Comparison of ENCODE assay signal across 7 cellular contexts in the genomic region with DNA sequence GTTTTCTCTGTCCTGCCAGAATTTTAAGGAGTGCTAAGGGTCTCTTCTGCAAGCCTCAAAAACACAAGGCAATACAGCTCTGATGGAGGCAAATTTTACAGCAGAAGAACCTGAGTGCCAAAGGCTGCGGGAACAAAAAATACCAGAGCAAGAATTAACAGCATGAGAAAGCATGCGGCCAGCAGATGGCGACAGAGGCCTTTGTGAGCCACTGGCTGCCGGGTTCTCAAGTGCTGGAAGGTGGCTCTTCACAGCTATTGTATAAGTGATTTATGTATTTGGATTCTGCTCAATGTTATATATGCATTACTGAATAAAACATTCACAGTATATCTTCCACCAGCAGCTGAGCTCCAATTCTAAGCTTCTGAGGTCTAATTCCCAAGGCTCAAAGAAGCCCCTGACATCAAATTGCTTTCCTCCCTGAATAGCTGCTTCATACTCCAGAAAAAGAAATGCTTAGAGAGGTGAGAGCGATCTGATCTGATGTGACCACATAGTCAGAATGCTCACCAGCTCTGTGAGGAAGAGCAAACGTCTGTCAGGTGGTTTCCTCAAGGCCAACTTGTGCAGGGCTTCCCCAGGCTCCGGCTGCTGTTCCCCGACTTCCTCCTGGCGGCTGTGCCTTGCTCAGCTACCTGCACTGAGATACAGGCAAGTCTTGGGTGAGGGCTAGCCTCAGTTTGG. TPM values are rescaled to one million over a fixed set of nuclear protein-coding genes. Genes with fewer than 3 reads are reported as not detected.
A peak's percentile ranks its signal among the peaks of the same experiment; 100 is the strongest.
DNase-seq lines count a peak whose midpoint lies in the region; ATAC-seq and TF ChIP-seq lines count a peak whose summit lies in the region.

No MANE protein-coding gene starts in this region.

- DNase-seq in GM13977 (ENCODE audit: low spot score) = peak; percentile 77
- peak; percentile 68 for DNase-seq in LoVo (ENCODE audit: low spot score)
- peak; percentile 85 to 95 (median 89) for DNase-seq in Peyer's patch
- DNase-seq in activated T-cell treated with anti-CD3 and anti-CD28 coated beads, Interleukin-2, amount 50 U/mL, for 4 hours = peak; percentile 84
- peak; percentile 79 for DNase-seq in fibroblast of mammary gland (ENCODE audit: low read depth)
- peak; percentile 89 for DNase-seq in neural progenitor cell (ENCODE audit: low spot score)
- peak; percentile 82 for DNase-seq in stimulated activated naive CD8-positive, alpha-beta T cell treated with anti-CD3 and anti-CD28 coated beads, Interleukin-15, Interleukin-2, amounts not matched to agents 100 U/mL and 50 U/mL, for 24 hours

- H4K20me1 ChIP-seq in neural progenitor cell (ENCODE audit: low read depth) = peaks cover 6% of the 10 kb centered on the region

- TF ChIP-seq POLR2A in Peyer's patch (IDR thresholded peaks at IDR 0.05) = no peak

- H3K27me3 ChIP-seq in Peyer's patch (no peaks in the 10 kb centered on the region), neural progenitor cell (no peaks in the 10 kb centered on the region)

- H3K4me1 Mint-ChIP-seq in activated T-cell treated with anti-CD3 and anti-CD28 coated beads, Interleukin-2, amount 50 U/mL, for 4 hours (ENCODE audit: low read depth) = peaks cover 2% of the 10 kb centered on the region
- H3K4me1 Mint-ChIP-seq in neural progenitor cell = peaks cover 21% of the 10 kb centered on the region

- H2AFZ ChIP-seq in neural progenitor cell (replicated peaks) = no peak overlapping the region

- H3K36me3 ChIP-seq in Peyer's patch = no peaks in the 10 kb centered on the region
- H3K36me3 ChIP-seq in neural progenitor cell = no peaks in the 10 kb centered on the region

- H3K79me2 ChIP-seq in neural progenitor cell (ENCODE audit: low read depth) = no peaks in the 10 kb centered on the region

- H3K36me3 Mint-ChIP-seq in activated T-cell treated with anti-CD3 and anti-CD28 coated beads, Interleukin-2, amount 50 U/mL, for 4 hours (ENCODE audit: insufficient read depth) = no peaks in the 10 kb centered on the region
- H3K36me3 Mint-ChIP-seq in neural progenitor cell = no peaks in the 10 kb centered on the region

- TF ChIP-seq CTCF in GM13977 (IDR thresholded peaks at IDR 0.05; ENCODE audit: extremely low read depth, insufficient read depth, missing control alignments) (peak; percentile 95), Peyer's patch (IDR thresholded peaks at IDR 0.05) (peak; percentile 62 to 92 (median 88)), fibroblast of mammary gland (conservative IDR thresholded peaks at IDR 0.05; ENCODE audit: control insufficient read depth, insufficient read depth, low read depth, low read length) (peak; percentile 94), neural progenitor cell (IDR thresholded peaks at IDR 0.05) (peak; percentile 95)

- H3K4me2 ChIP-seq in neural progenitor cell = no peak overlapping the region

- ATAC-seq in activated T-cell treated with anti-CD3 and anti-CD28 coated beads, Interleukin-2, amount 50 U/mL, for 4 hours = peak; percentile 71 to 79
- ATAC-seq in stimulated activated naive CD8-positive, alpha-beta T cell treated with anti-CD3 and anti-CD28 coated beads, Interleukin-15, Interleukin-2, amounts not matched to agents 100 U/mL and 50 U/mL, for 24 hours = no peak

- H3F3A ChIP-seq in neural progenitor cell (ENCODE audit: low read depth) = peaks cover 4% of the 10 kb centered on the region

- H3K9me3 ChIP-seq in Peyer's patch (no peaks in the 10 kb centered on the region), neural progenitor cell (ENCODE audit: low read depth) (no peaks in the 10 kb centered on the region)

- H3K9ac ChIP-seq in neural progenitor cell = no peak overlapping the region

- H3K9me3 Mint-ChIP-seq in activated T-cell treated with anti-CD3 and anti-CD28 coated beads, Interleukin-2, amount 50 U/mL, for 4 hours = no peaks in the 10 kb centered on the region
- no peaks in the 10 kb centered on the region for H3K9me3 Mint-ChIP-seq in neural progenitor cell

- H3K27ac Mint-ChIP-seq in neural progenitor cell = no peak overlapping the region

- H3K27ac ChIP-seq in Peyer's patch (no peak overlapping the region), neural progenitor cell (no peak overlapping the region)

- H3K4me3 Mint-ChIP-seq in activated T-cell treated with anti-CD3 and anti-CD28 coated beads, Interleukin-2, amount 50 U/mL, for 4 hours = no peak overlapping the region
- no peak overlapping the region for H3K4me3 Mint-ChIP-seq in neural progenitor cell

- in situ Hi-C loops in GM13977 (cut with MboI; ENCODE audit: low pct_unique_long_range_greater_than_20kb, low sequenced_read_pairs, unreplicated experiment) = loop anchor here (10.0 kb wide), 1 partner anchor 261 kb away; no protein-coding TSS in a partner anchor

- H3K4me3 ChIP-seq in Peyer's patch = no peak overlapping the region
- no peak overlapping the region for H3K4me3 ChIP-seq in fibroblast of mammary gland (ENCODE audit: control insufficient read depth, low read depth, low read length)
- no peak overlapping the region for H3K4me3 ChIP-seq in neural progenitor cell

- H3K4me1 ChIP-seq in Peyer's patch = no peaks in the 10 kb centered on the region
- peaks cover 7% of the 10 kb centered on the region for H3K4me1 ChIP-seq in neural progenitor cell

- no peaks in the 10 kb centered on the region for H3K27me3 Mint-ChIP-seq in activated T-cell treated with anti-CD3 and anti-CD28 coated beads, Interleukin-2, amount 50 U/mL, for 4 hours (ENCODE audit: low read depth)
- H3K27me3 Mint-ChIP-seq in neural progenitor cell (ENCODE audit: insufficient read depth, low read depth) = peaks cover 2% of the 10 kb centered on the region

RNA-seq across cellular contexts. Expression of a gene that starts 58.6 kb away (rescaled TPM):
- total RNA-seq in Peyer's patch (1 to 10 TPM in 1 of 4 donors, under 1 TPM in 1, not detected in 2; 0.35 to 1.7 TPM), neural progenitor cell (ENCODE audit: low replicate concordance) (0.15 and 0.36 TPM in 2 replicates)
- total RNA-seq in activated T-cell treated with anti-CD3 and anti-CD28 coated beads, Interleukin-2, amount 50 U/mL, for 4 hours = not detected
